In genomic region chr21:45202889-45203288, GRCh38 we compare ENCODE assay signal across 19 cellular contexts.
"Had no signal": no experiment of that assay in that cellular context is flagged by ENCODE, and none has a peak within 500 bp of the region (broad histone marks: within the 10 kb centered on the region; RNA-seq: fewer than 3 reads in every experiment).

No MANE protein-coding gene starts in this region.

- H3K4me3 Mint-ChIP-seq: activated B cell treated with CpG ODN at 0.5 μM for 24 hours; activated naive CD8-positive, alpha-beta T cell treated with anti-CD3 and anti-CD28 coated beads for 36 hours; memory B cell; natural killer cell treated with Interleukin-12 subunit alpha and Interleukin-12 subunit beta and Interleukin-15 and Interleukin-18, amount 100 ng/mL, for 72 hours; T-helper 1 cell treated with Interleukin-12 subunit alpha and Interleukin-12 subunit beta and Interleukin-4 antibody, amounts not matched to agents 30 μg/mL and 1 μg/mL, for 36 hours had no signal

- H3K27me3 Mint-ChIP-seq: activated B cell treated with CpG ODN at 0.5 μM for 24 hours; activated naive CD8-positive, alpha-beta T cell treated with anti-CD3 and anti-CD28 coated beads for 36 hours; memory B cell; natural killer cell treated with Interleukin-12 subunit alpha and Interleukin-12 subunit beta and Interleukin-15 and Interleukin-18, amount 100 ng/mL, for 72 hours had no signal

- H3K9me3 Mint-ChIP-seq: activated B cell treated with CpG ODN at 0.5 μM for 24 hours; activated naive CD8-positive, alpha-beta T cell treated with anti-CD3 and anti-CD28 coated beads for 36 hours; memory B cell; natural killer cell treated with Interleukin-12 subunit alpha and Interleukin-12 subunit beta and Interleukin-15 and Interleukin-18, amount 100 ng/mL, for 72 hours; T-helper 1 cell treated with Interleukin-12 subunit alpha and Interleukin-12 subunit beta and Interleukin-4 antibody, amounts not matched to agents 30 μg/mL and 1 μg/mL, for 36 hours had no signal

- H3K27me3 ChIP-seq: breast epithelium, heart left ventricle, left lung, sigmoid colon, stomach had no signal

- H3K9me3 ChIP-seq: breast epithelium, heart left ventricle, left lung, sigmoid colon, stomach had no signal

- H3K27ac ChIP-seq: breast epithelium, heart left ventricle, left lung, sigmoid colon, stomach had no signal

- H3K4me3 ChIP-seq: breast epithelium, heart left ventricle, left lung, sigmoid colon, stomach had no signal

- H3K4me1 ChIP-seq: breast epithelium, left lung, sigmoid colon had no signal

- FAIRE-seq: colon, endothelial cell of umbilical vein had no signal

- H3K27ac Mint-ChIP-seq: activated B cell treated with CpG ODN at 0.5 μM for 24 hours; activated naive CD8-positive, alpha-beta T cell treated with anti-CD3 and anti-CD28 coated beads for 36 hours; memory B cell; natural killer cell treated with Interleukin-12 subunit alpha and Interleukin-12 subunit beta and Interleukin-15 and Interleukin-18, amount 100 ng/mL, for 72 hours; T-helper 1 cell treated with Interleukin-12 subunit alpha and Interleukin-12 subunit beta and Interleukin-4 antibody, amounts not matched to agents 30 μg/mL and 1 μg/mL, for 36 hours had no signal

- ATAC-seq: left lung had no signal

- H3K36me3 Mint-ChIP-seq: natural killer cell treated with Interleukin-12 subunit alpha and Interleukin-12 subunit beta and Interleukin-15 and Interleukin-18, amount 100 ng/mL, for 72 hours had no signal

- H3K36me3 ChIP-seq: breast epithelium had no signal

- DNase-seq: activated B cell treated with CpG ODN at 0.5 μM for 24 hours; activated CD4-positive, alpha-beta T cell treated with anti-CD3 and anti-CD28 coated beads, Interleukin-2, amount 50 U/mL, for 1 hour; activated gamma-delta T cell; activated naive CD8-positive, alpha-beta T cell treated with anti-CD3 and anti-CD28 coated beads for 36 hours; activated T-cell treated with anti-CD3 and anti-CD28 coated beads, Interleukin-2, amount 50 U/mL, for 48 hours; foreskin melanocyte; heart left ventricle; islet precursor cell; left lung; occipital lobe; sigmoid colon; stimulated activated CD4-positive, alpha-beta T cell treated with anti-CD3 and anti-CD28 coated beads, Interleukin-2, amount 100 ng/mL, for 48 hours; stomach had no signal
